Comparison of ENCODE assay signal across 13 cellular contexts in genomic region chr7:30726296-30727006, GRCh38. TPM values are rescaled to one million over a fixed set of nuclear protein-coding genes. Genes with fewer than 3 reads are reported as not detected.
DNase-seq lines count a peak whose midpoint lies in the region; ATAC-seq and TF ChIP-seq lines count a peak whose summit lies in the region.
"Had no signal": no experiment of that assay in that cellular context is flagged by ENCODE, and none has a peak within 500 bp of the region (broad histone marks: within the 10 kb centered on the region; RNA-seq: fewer than 3 reads in every experiment).

No MANE protein-coding gene starts in this region.

- no peak for TF ChIP-seq CTCF in CD8-positive, alpha-beta T cell (IDR thresholded peaks at IDR 0.05)
- peak; percentile 40 for TF ChIP-seq CTCF in endodermal cell (conservative IDR thresholded peaks at IDR 0.05)
- TF ChIP-seq CTCF in testis (IDR thresholded peaks at IDR 0.05) = no peak
- no peak for TF ChIP-seq CTCF in osteocyte (IDR thresholded peaks at IDR 0.05)

- no peaks in the 10 kb centered on the region for H3K27me3 Mint-ChIP-seq in CD8-positive, alpha-beta T cell (ENCODE audit: low read depth)
- H3K27me3 Mint-ChIP-seq in IgD-negative memory B cell (peaks cover 4% of the 10 kb centered on the region), endodermal cell (ENCODE audit: insufficient read depth) (peaks cover 10% of the 10 kb centered on the region), osteocyte (ENCODE audit: unreplicated experiment) (peaks cover 66% of the 10 kb centered on the region)

- no peaks in the 10 kb centered on the region for H3K9me3 ChIP-seq in CD8-positive, alpha-beta T cell (ENCODE audit: low read length)
- no peaks in the 10 kb centered on the region for H3K9me3 ChIP-seq in endodermal cell (ENCODE audit: control insufficient read depth, low read length)
- no peaks in the 10 kb centered on the region for H3K9me3 ChIP-seq in testis

- intact Hi-C loops in CD8-positive, alpha-beta T cell (cut with DNase I, micrococcal nuclease) = loop anchor here (1.0 to 10.0 kb wide), 8 partner anchors 14 to 700 kb away; partner anchors contain the start of genes FKBP14 (in 2 of the 2), GARS1 (in 2 of the 2), CRHR2 (in 1 of the 2) and MINDY4 (in 1 of the 2)
- intact Hi-C loops in testis (cut with DNase I; ENCODE audit: low total_unique reads) = no loop called here

- no peaks in the 10 kb centered on the region for H3K9me3 Mint-ChIP-seq in CD8-positive, alpha-beta T cell
- H3K9me3 Mint-ChIP-seq in IgD-negative memory B cell (no peaks in the 10 kb centered on the region), endodermal cell (no peaks in the 10 kb centered on the region), osteocyte (ENCODE audit: unreplicated experiment) (no peaks in the 10 kb centered on the region)

- CTCF ChIA-PET in CD8-positive, alpha-beta T cell (lab: Charles Lee) = interaction anchor here (0.7 to 10.7 kb wide), 12 partner anchors 10 to 179 kb away, joined by 3 to 228 read pairs (median 4); partner anchors contain the start of gene CRHR2

- H3K27me3 ChIP-seq in CD8-positive, alpha-beta T cell (ENCODE audit: insufficient read depth, low read length) = no peaks in the 10 kb centered on the region
- H3K27me3 ChIP-seq in endodermal cell (ENCODE audit: control insufficient read depth, insufficient read depth, low read length, poor library complexity, severe bottlenecking) (peaks cover 6% of the 10 kb centered on the region), testis (no peaks in the 10 kb centered on the region)

- peaks cover 47% of the 10 kb centered on the region for H3K4me1 ChIP-seq in CD8-positive, alpha-beta T cell (ENCODE audit: insufficient read depth, low read length)
- H3K4me1 ChIP-seq in endodermal cell (ENCODE audit: control insufficient read depth, insufficient read depth, low read length) (no peaks in the 10 kb centered on the region), testis (no peaks in the 10 kb centered on the region)

- peaks cover 67% of the 10 kb centered on the region for H3K4me1 Mint-ChIP-seq in CD8-positive, alpha-beta T cell (ENCODE audit: low read depth)
- H3K4me1 Mint-ChIP-seq in IgD-negative memory B cell (peaks cover 12 to 23% (median 17%) of the 10 kb centered on the region in 3 donors), endodermal cell (peaks cover 7% of the 10 kb centered on the region), osteocyte (ENCODE audit: unreplicated experiment) (no peaks in the 10 kb centered on the region)

- TF ChIP-seq POLR2A in testis (IDR thresholded peaks at IDR 0.05) = no peak

- POLR2A ChIA-PET in CD8-positive, alpha-beta T cell (lab: Charles Lee) = interaction anchor here (0.6 to 2.3 kb wide), 7 partner anchors 9 to 248 kb away, joined by 3 to 55 read pairs (median 3); partner anchors contain the start of gene NOD1

- peak overlapping the region; percentile 94 for H3K27ac Mint-ChIP-seq in CD8-positive, alpha-beta T cell
- H3K27ac Mint-ChIP-seq in IgD-negative memory B cell (no peak overlapping the region), endodermal cell (no peak overlapping the region), osteocyte (ENCODE audit: unreplicated experiment) (no peak overlapping the region)

- peak overlapping the region; percentile 85 for H3K4me3 Mint-ChIP-seq in CD8-positive, alpha-beta T cell
- H3K4me3 Mint-ChIP-seq in IgD-negative memory B cell = peak overlapping the region; percentile 11 to 89 (median 74)
- H3K4me3 Mint-ChIP-seq in endodermal cell = no peak overlapping the region
- no peak overlapping the region for H3K4me3 Mint-ChIP-seq in osteocyte (ENCODE audit: unreplicated experiment)

- ATAC-seq in CD8-positive, alpha-beta T cell = peak; percentile 19
- ATAC-seq: left ventricle myocardium superior had no signal

- H3K9ac ChIP-seq in endodermal cell (ENCODE audit: extremely low read depth, low read length, poor library complexity, severe bottlenecking) = no peak overlapping the region
- H3K9ac ChIP-seq: KMS-11 had no signal

- WGBS in endodermal cell (ENCODE audit: insufficient coverage in 1 of 2, insufficient read length in 1 of 2), 2 experiments = 96 to 100% methylated on average over 1 to 7 of the region's 7 CpGs
- 94 to 96% methylated on average over 4 to 7 of the region's 7 CpGs for WGBS in testis, 2 donors

- H3K36me3 Mint-ChIP-seq in CD8-positive, alpha-beta T cell = peaks cover 4% of the 10 kb centered on the region
- H3K36me3 Mint-ChIP-seq in IgD-negative memory B cell (no peaks in the 10 kb centered on the region), endodermal cell (ENCODE audit: low read depth) (no peaks in the 10 kb centered on the region), osteocyte (ENCODE audit: unreplicated experiment) (no peaks in the 10 kb centered on the region)

- H3K36me3 ChIP-seq in CD8-positive, alpha-beta T cell (ENCODE audit: insufficient read depth, low read length) = no peaks in the 10 kb centered on the region
- H3K36me3 ChIP-seq in endodermal cell (ENCODE audit: control insufficient read depth, insufficient read depth, low read length) (no peaks in the 10 kb centered on the region), testis (ENCODE audit: low read depth, missing control alignments) (no peaks in the 10 kb centered on the region)

- peak in 4 of 7 experiments; percentile 16 to 75 (median 28) for DNase-seq in CD8-positive, alpha-beta T cell
- peak; percentile 10 to 23 for DNase-seq in activated CD4-positive, alpha-beta T cell treated with anti-CD3 and anti-CD28 coated beads, Interleukin-2, amount 50 U/mL, for 48 hours
- DNase-seq in endodermal cell = no peak
- no peak for DNase-seq in testis
- no peak for DNase-seq in osteocyte (ENCODE audit: extremely low spot score, unreplicated experiment)
- no peak for DNase-seq in GM19240 (ENCODE audit: insufficient read length, low spot score)
- DNase-seq in NCI-H2227 treated with DMSO at 0.1 percent for 48 hours (lab: John Stamatoyannopoulos, UW) = no peak
- DNase-seq: glutamatergic neuron; left ventricle myocardium superior; stimulated activated CD4-positive, alpha-beta T cell treated with anti-CD3 and anti-CD28 coated beads, Interleukin-12 subunit alpha, Interleukin-12 subunit beta, amount 100 ng/mL, for 4 hours had no signal

- peak overlapping the region; percentile 55 for H3K27ac ChIP-seq in CD8-positive, alpha-beta T cell (ENCODE audit: low read depth, low read length)
- H3K27ac ChIP-seq in endodermal cell (ENCODE audit: low read depth, low read length) (no peak overlapping the region), testis (no peak overlapping the region)
- H3K27ac ChIP-seq: KMS-11, RWPE1 had no signal

- peak overlapping the region; percentile 53 for H3K4me3 ChIP-seq in CD8-positive, alpha-beta T cell (ENCODE audit: low read depth, low read length)
- no peak overlapping the region for H3K4me3 ChIP-seq in endodermal cell (ENCODE audit: low read length)
- no peak overlapping the region for H3K4me3 ChIP-seq in testis

RNA-seq across cellular contexts. Expression of gene INMT, which starts 25.5 kb away (rescaled TPM):
- under 1 TPM in 1 of 2 experiments, not detected in 1; 0.14 TPM for total RNA-seq in CD8-positive, alpha-beta T cell
- polyA plus RNA-seq in IgD-negative memory B cell = not detected
- 1 to 10 TPM; 3.0 to 3.3 TPM for total RNA-seq in endodermal cell
- 0.85 TPM for polyA plus RNA-seq in endodermal cell (2013, experiment 1 of 2)
- polyA plus RNA-seq in endodermal cell (2013, experiment 2 of 2) = 1.6 TPM
- total RNA-seq in testis = 10 to 100 TPM; 41.2 to 68.4 TPM
- 31.8 TPM for polyA plus RNA-seq in testis (ENCODE audit: insufficient read depth, low read depth, low replicate concordance)
- total RNA-seq in osteocyte = 1.5 and 2.0 TPM in 2 replicates

RNA-seq across cellular contexts. Expression of gene CRHR2, which starts 44.2 kb away (rescaled TPM):
- under 1 TPM in 1 of 2 experiments, not detected in 1; 0.11 TPM for total RNA-seq in CD8-positive, alpha-beta T cell
- polyA plus RNA-seq in IgD-negative memory B cell (not detected), testis (ENCODE audit: insufficient read depth, low read depth, low replicate concordance) (1.3 TPM)
- total RNA-seq in endodermal cell (not detected), testis (1 to 10 TPM in 1 of 2 donors, under 1 TPM in 1; 0.50 to 1.2 TPM), osteocyte (not detected in 2 replicates)
- polyA plus RNA-seq in endodermal cell (2013, experiment 1 of 2) = 0.11 TPM
- not detected for polyA plus RNA-seq in endodermal cell (2013, experiment 2 of 2)

RNA-seq across cellular contexts. Expression of gene MINDY4, which starts 44.8 kb away (rescaled TPM):
- total RNA-seq in CD8-positive, alpha-beta T cell = under 1 TPM; 0.33 to 0.46 TPM
- polyA plus RNA-seq in IgD-negative memory B cell (0.25 TPM), testis (ENCODE audit: insufficient read depth, low read depth, low replicate concordance) (25.3 TPM)
- total RNA-seq in endodermal cell (1 to 10 TPM; 7.2 to 8.1 TPM), testis (10 to 100 TPM; 47.6 to 51.7 TPM), osteocyte (4.4 and 5.3 TPM in 2 replicates)
- polyA plus RNA-seq in endodermal cell (2013, experiment 1 of 2) = 4.4 TPM
- 4.1 TPM for polyA plus RNA-seq in endodermal cell (2013, experiment 2 of 2)

Comparison
In these comparisons a context has a peak if more than half of its experiments do, and no peak if none do; other contexts are left out.
1. DNase-seq: peak in CD8-positive, alpha-beta T cell (4 of 7) and activated CD4-positive, alpha-beta T cell treated with anti-CD3 and anti-CD28 coated beads, Interleukin-2, amount 50 U/mL, for 48 hours (2 of 2); none in endodermal cell (single experiment), testis (single experiment), osteocyte (single experiment), GM19240 (single experiment) and NCI-H2227 treated with DMSO at 0.1 percent for 48 hours (single experiment).
2. H3K4me3 Mint-ChIP-seq: peak in CD8-positive, alpha-beta T cell (single experiment) and IgD-negative memory B cell (4 of 4); none in endodermal cell (single experiment) and osteocyte (single experiment).
3. RNA of gene INMT, which starts 25.5 kb away (total RNA-seq): 41.2 to 68.4 TPM in testis; 3.0 to 3.3 TPM in endodermal cell, 1.5 to 2.0 TPM in osteocyte and 0.14 TPM in CD8-positive, alpha-beta T cell; every median in the first group is over 4 times any median in the second.